Comparison of ENCODE assay signal across 1 cellular context in the genomic region with DNA sequence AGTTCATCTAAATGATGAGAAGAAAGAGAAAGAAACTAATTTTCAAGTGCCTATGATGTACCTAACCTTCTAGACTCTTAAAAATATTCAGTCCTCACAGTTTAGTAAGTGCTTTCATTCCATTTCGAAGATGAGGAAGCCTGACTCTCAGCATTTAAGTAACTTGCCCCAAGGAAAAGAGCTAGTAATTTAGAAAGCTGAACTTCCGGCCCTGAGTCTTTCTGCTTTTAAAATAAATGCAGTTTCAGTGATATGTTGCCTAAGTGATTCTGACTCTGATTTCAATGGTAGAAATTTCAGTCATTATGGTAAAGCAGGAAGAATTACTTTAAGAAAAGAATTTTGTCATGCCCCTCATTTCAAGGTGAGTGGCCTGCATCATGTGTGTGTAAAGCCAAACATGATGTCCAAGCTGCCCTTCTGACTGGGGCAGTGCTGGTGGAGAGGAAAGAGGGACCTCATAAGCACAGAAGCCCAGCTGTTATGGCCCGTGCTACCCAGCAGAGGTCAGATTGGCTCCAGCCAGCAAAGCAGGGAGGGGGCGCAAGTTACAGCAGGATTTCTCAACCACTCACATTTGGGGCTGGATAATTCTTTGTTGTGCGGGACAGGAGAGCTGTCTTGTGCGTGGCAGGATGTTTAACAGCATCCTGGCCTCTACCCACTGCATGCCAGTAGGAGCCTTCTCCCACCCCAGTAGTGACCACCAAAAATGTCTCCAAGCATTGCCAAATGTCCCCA.
TF ChIP-seq lines count a peak whose summit lies in the region.

No MANE protein-coding gene starts in this region.

TF ChIP-seq in endothelial cell of umbilical vein, 7 proteins besides CTCF, POLR2A, EP300 and RAD21:
- TF ChIP-seq EZH2 (IDR thresholded peaks at IDR 0.05; ENCODE audit: borderline replicate concordance, low read depth, low read length, severe bottlenecking) (no peak), FOS (IDR thresholded peaks at IDR 0.05; ENCODE audit: borderline replicate concordance, insufficient read depth, low read length) (no peak), GATA2 (IDR thresholded peaks at IDR 0.05; ENCODE audit: insufficient read depth, insufficient read length, low read depth, low read length) (no peak), POLR2AphosphoS5 (IDR thresholded peaks at IDR 0.05; ENCODE audit: insufficient read depth, low read depth, low read length) (no peak), MYC (IDR thresholded peaks at IDR 0.05; ENCODE audit: low read depth, low read length) (no peak), JUN (IDR thresholded peaks at IDR 0.05; ENCODE audit: borderline replicate concordance, insufficient read depth, insufficient read length, low read depth) (no peak)
- TF ChIP-seq, protein P1, sequence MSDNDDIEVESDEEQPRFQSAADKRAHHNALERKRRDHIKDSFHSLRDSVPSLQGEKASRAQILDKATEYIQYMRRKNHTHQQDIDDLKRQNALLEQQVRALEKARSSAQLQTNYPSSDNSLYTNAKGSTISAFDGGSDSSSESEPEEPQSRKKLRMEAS (IDR thresholded peaks at IDR 0.05; ENCODE audit: insufficient read depth, insufficient read length), result no peak
